In genomic region chr17:46191332-46192210, GRCh38 we compare ENCODE assay signal across 8 cellular contexts. TPM values are rescaled to one million over a fixed set of nuclear protein-coding genes. Genes with fewer than 3 reads are reported as not detected.
A peak's percentile ranks its signal among the peaks of the same experiment; 100 is the strongest.
DNase-seq lines count a peak whose midpoint lies in the region; ATAC-seq and TF ChIP-seq lines count a peak whose summit lies in the region.

No MANE protein-coding gene starts in this region.

- H3K4me3 ChIP-seq in trophoblast cell (ENCODE audit: low read depth, low read length): peak overlapping the region; percentile 73

- peaks cover 17% of the 10 kb centered on the region for H3K79me1 ChIP-seq in trophoblast cell (ENCODE audit: low read length)

- peak overlapping the region; percentile 38 for H2BK5ac ChIP-seq in trophoblast cell (ENCODE audit: low read depth, low read length, poor library complexity)

- H3K4ac ChIP-seq in trophoblast cell (ENCODE audit: low read depth, low read length): peak overlapping the region; percentile 97

- peak overlapping the region; percentile 88 for H3K27ac Mint-ChIP-seq in activated T-helper 17 cell treated with anti-CD3 and anti-CD28 coated beads, Interleukin-2, amount 50 U/mL, for 72 hours

- no peak overlapping the region for H2AFZ ChIP-seq in trophoblast cell (ENCODE audit: insufficient read depth, low read length, poor library complexity)

- peaks cover 0 to 4% of the 10 kb centered on the region in 2 experiments for H3K4me1 ChIP-seq in trophoblast cell (ENCODE audit: control insufficient read depth in 1 of 2, insufficient read depth in 2 of 2, low read length in 2 of 2)

- peak overlapping the region; percentile 94 for H3K4me3 Mint-ChIP-seq in activated T-helper 17 cell treated with anti-CD3 and anti-CD28 coated beads, Interleukin-2, amount 50 U/mL, for 72 hours

- H3K36me3 ChIP-seq in trophoblast cell (ENCODE audit: control insufficient read depth in 1 of 2, insufficient read depth in 2 of 2, low read length in 2 of 2): no peaks in the 10 kb centered on the region

- H2BK120ac ChIP-seq in trophoblast cell (ENCODE audit: insufficient read depth, low read length, poor library complexity): no peak overlapping the region

- H3K4me2 ChIP-seq in trophoblast cell (ENCODE audit: low read length): peak overlapping the region; percentile 80

- H3K9me3 Mint-ChIP-seq in activated T-helper 17 cell treated with anti-CD3 and anti-CD28 coated beads, Interleukin-2, amount 50 U/mL, for 72 hours: no peaks in the 10 kb centered on the region

- no peak overlapping the region for H4K91ac ChIP-seq in trophoblast cell (ENCODE audit: low read depth, low read length)

- peak overlapping the region; percentile 100 for H3K27ac ChIP-seq in trophoblast cell (ENCODE audit: low read depth, low read length)

- no peak overlapping the region for H4K8ac ChIP-seq in trophoblast cell (ENCODE audit: low read depth, low read length)

- no peak for TF ChIP-seq CTCF in GM10266 (IDR thresholded peaks at IDR 0.05; ENCODE audit: control insufficient read depth, insufficient read depth, low read depth, missing control alignments)

- no peak overlapping the region for H2BK12ac ChIP-seq in trophoblast cell (ENCODE audit: low read length)

- H3K14ac ChIP-seq in trophoblast cell (ENCODE audit: low read length): peak overlapping the region; percentile 38

- H3K9ac ChIP-seq in trophoblast cell (ENCODE audit: low read length): peak overlapping the region; percentile 84

- H2AK5ac ChIP-seq in trophoblast cell (ENCODE audit: low read length): no peak overlapping the region

- no peaks in the 10 kb centered on the region for H3K9me3 ChIP-seq in trophoblast cell (ENCODE audit: insufficient read depth, low read depth, low read length)

- peaks cover 41% of the 10 kb centered on the region for H3K4me1 Mint-ChIP-seq in activated T-helper 17 cell treated with anti-CD3 and anti-CD28 coated beads, Interleukin-2, amount 50 U/mL, for 72 hours

- no peaks in the 10 kb centered on the region for H3K27me3 ChIP-seq in trophoblast cell (ENCODE audit: insufficient read depth, low read length)

- peak; percentile 71 for DNase-seq in AG08396 (ENCODE audit: low spot score)
- DNase-seq in GM10266 (ENCODE audit: extremely low spot score): peak; percentile 62
- peak; percentile 52 for DNase-seq in NCI-H345 (lab: John Stamatoyannopoulos, UW)
- DNase-seq in globus pallidus (ENCODE audit: low spot score): peak; percentile 83
- DNase-seq in trophoblast cell: peak in 1 of 2 donors; percentile 37
- DNase-seq in stimulated activated CD4-positive, alpha-beta T cell treated with anti-CD3 and anti-CD28 coated beads, Interleukin-4, amount 100 ng/mL, for 4 hours: no peak

- no peak for ATAC-seq in activated T-helper 17 cell treated with anti-CD3 and anti-CD28 coated beads, Interleukin-2, amount 50 U/mL, for 72 hours (replicated peaks)
- no peak for ATAC-seq in HG03571 (IDR thresholded peaks at IDR 0.05; ENCODE audit: unreplicated experiment)

- WGBS in trophoblast cell (ENCODE audit: extremely low coverage, insufficient coverage, insufficient read length): no CpG with 5 or more reads among the region's 21 CpGs

- H3K23ac ChIP-seq in trophoblast cell (ENCODE audit: low read length): no peak overlapping the region

- H3K27me3 Mint-ChIP-seq in activated T-helper 17 cell treated with anti-CD3 and anti-CD28 coated beads, Interleukin-2, amount 50 U/mL, for 72 hours: no peaks in the 10 kb centered on the region

- no peak overlapping the region for H3K18ac ChIP-seq in trophoblast cell (ENCODE audit: low read length)

- no peak overlapping the region for H4K12ac ChIP-seq in trophoblast cell (ENCODE audit: low read depth, low read length)

- H3K36me3 Mint-ChIP-seq in activated T-helper 17 cell treated with anti-CD3 and anti-CD28 coated beads, Interleukin-2, amount 50 U/mL, for 72 hours (ENCODE audit: low read depth): peaks cover 32% of the 10 kb centered on the region

- peaks cover 32% of the 10 kb centered on the region for H3K79me2 ChIP-seq in trophoblast cell (ENCODE audit: control insufficient read depth, insufficient read depth, low read length, poor library complexity)

RNA-seq across cellular contexts. Expression of gene KANSL1, which starts 1.7 kb away (rescaled TPM):
- total RNA-seq in activated T-helper 17 cell treated with anti-CD3 and anti-CD28 coated beads, Interleukin-2, amount 50 U/mL, for 72 hours: 100 to 1,000 TPM in 1 of 2 donors, 10 to 100 TPM in 1; 83.6 to 170 TPM
- polyA plus RNA-seq in trophoblast cell (2013): 34.1 and 34.6 TPM in 2 replicates

Comparison
In these comparisons a context has a peak if more than half of its experiments do, and no peak if none do; other contexts are left out.
1. DNase-seq: peak in AG08396 (single experiment), GM10266 (single experiment), NCI-H345 (single experiment) and globus pallidus (single experiment); none in stimulated activated CD4-positive, alpha-beta T cell treated with anti-CD3 and anti-CD28 coated beads, Interleukin-4, amount 100 ng/mL, for 4 hours (0 of 2).